Comparison of ENCODE assay signal across 14 cellular contexts in genomic region chr4:75229783-75230570, GRCh38.
DNase-seq lines count a peak whose midpoint lies in the region; ATAC-seq lines count a peak whose summit lies in the region.
"Had no signal": no experiment of that assay in that cellular context is flagged by ENCODE, and none has a peak within 500 bp of the region (broad histone marks: within the 10 kb centered on the region; RNA-seq: fewer than 3 reads in every experiment).

No MANE protein-coding gene starts in this region.

- POLR2A ChIA-PET in activated CD4-positive, alpha-beta memory T cell treated with anti-CD3 and anti-CD28 coated beads for 36 hours (lab: Charles Lee), result no interaction called here

- H3K79me1 ChIP-seq in mesenchymal stem cell (replicated peaks; ENCODE audit: low read length, poor library complexity, severe bottlenecking), result no peaks in the 10 kb centered on the region

- H3K4ac ChIP-seq in mesenchymal stem cell (ENCODE audit: low read depth in 1 of 2, low read length in 2 of 2), result no peak overlapping the region

- no peak overlapping the region for H2BK5ac ChIP-seq in mesenchymal stem cell (ENCODE audit: low read depth, low read length, poor library complexity, severe bottlenecking)

- H2BK12ac ChIP-seq in mesenchymal stem cell (ENCODE audit: low read length in 2 of 2), result peak overlapping the region in 1 of 2 experiments; percentile 31

- H3K18ac ChIP-seq in mesenchymal stem cell (ENCODE audit: low read depth in 1 of 2, low read length in 2 of 2), result no peak overlapping the region

- no peak overlapping the region for H3K23ac ChIP-seq in mesenchymal stem cell (ENCODE audit: low read length in 2 of 2)

- peaks cover 0 to 3% of the 10 kb centered on the region in 2 experiments for H3K27me3 ChIP-seq in mesenchymal stem cell (ENCODE audit: control insufficient read depth in 1 of 2, insufficient read depth in 1 of 2, low read length in 2 of 2)

- no peak overlapping the region for H2BK120ac ChIP-seq in mesenchymal stem cell (ENCODE audit: low read depth, low read length)

- no peak overlapping the region for H3K4me2 ChIP-seq in mesenchymal stem cell (ENCODE audit: low read length, poor library complexity, severe bottlenecking)

- ATAC-seq in GM18868 (IDR thresholded peaks at IDR 0.05; ENCODE audit: unreplicated experiment) (peak; percentile 90), GM21723 (IDR thresholded peaks at IDR 0.05; ENCODE audit: unreplicated experiment) (peak; percentile 68), HG03196 (IDR thresholded peaks at IDR 0.05; ENCODE audit: unreplicated experiment) (peak; percentile 76), HG02840 (IDR thresholded peaks at IDR 0.05; ENCODE audit: low FRiP score, unreplicated experiment) (no peak)
- ATAC-seq: naive thymus-derived CD4-positive, alpha-beta T cell had no signal

- H3K4me1 Mint-ChIP-seq in activated CD4-positive, alpha-beta memory T cell treated with anti-CD3 and anti-CD28 coated beads for 36 hours (ENCODE audit: low read depth), result no peaks in the 10 kb centered on the region
- H3K4me1 Mint-ChIP-seq: naive thymus-derived CD4-positive, alpha-beta T cell had no signal

- H2BK15ac ChIP-seq in mesenchymal stem cell (ENCODE audit: low read depth, poor library complexity, severe bottlenecking), result no peak overlapping the region

- no peaks in the 10 kb centered on the region for H3K9me3 Mint-ChIP-seq in activated CD4-positive, alpha-beta memory T cell treated with anti-CD3 and anti-CD28 coated beads for 36 hours
- H3K9me3 Mint-ChIP-seq: activated naive CD4-positive, alpha-beta T cell treated with anti-CD3 and anti-CD28 coated beads for 36 hours had no signal

- no peak overlapping the region for H3K9ac ChIP-seq in mesenchymal stem cell (ENCODE audit: low read length)

- H3K4me3 Mint-ChIP-seq in activated CD4-positive, alpha-beta memory T cell treated with anti-CD3 and anti-CD28 coated beads for 36 hours, result no peak overlapping the region
- H3K4me3 Mint-ChIP-seq: activated naive CD4-positive, alpha-beta T cell treated with anti-CD3 and anti-CD28 coated beads for 36 hours; naive thymus-derived CD4-positive, alpha-beta T cell had no signal

- H3K36me3 Mint-ChIP-seq in activated CD4-positive, alpha-beta memory T cell treated with anti-CD3 and anti-CD28 coated beads for 36 hours, result no peaks in the 10 kb centered on the region
- H3K36me3 Mint-ChIP-seq: naive thymus-derived CD4-positive, alpha-beta T cell had no signal

- H4K8ac ChIP-seq in mesenchymal stem cell (ENCODE audit: low read length), result no peak overlapping the region

- CTCF ChIA-PET in activated CD4-positive, alpha-beta memory T cell treated with anti-CD3 and anti-CD28 coated beads for 36 hours (lab: Charles Lee), result no interaction called here

- WGBS in mesenchymal stem cell, result 0% methylated on average over 1 of the region's 3 CpGs

- no peak overlapping the region for H2AFZ ChIP-seq in mesenchymal stem cell (ENCODE audit: low read depth, low read length)

- peak; percentile 87 for DNase-seq in mesenchymal stem cell
- DNase-seq in activated CD4-positive, alpha-beta memory T cell treated with anti-CD3 and anti-CD28 coated beads for 36 hours, result no peak
- DNase-seq in SK-N-DZ (ENCODE audit: low spot score), result no peak
- no peak for DNase-seq in NCI-H1092 treated with DMSO at 0.1 percent for 48 hours (lab: John Stamatoyannopoulos, UW)
- DNase-seq: activated CD4-positive, alpha-beta T cell treated with anti-CD3 and anti-CD28 coated beads for 4 hours; activated naive CD4-positive, alpha-beta T cell treated with anti-CD3 and anti-CD28 coated beads for 36 hours; cerebellar nuclear complex; naive thymus-derived CD4-positive, alpha-beta T cell; NCI-H1417 had no signal

- no peaks in the 10 kb centered on the region for H3K4me1 ChIP-seq in mesenchymal stem cell (ENCODE audit: control insufficient read depth, insufficient read depth, low read depth, low read length)

- no peak overlapping the region for H3K27ac Mint-ChIP-seq in activated CD4-positive, alpha-beta memory T cell treated with anti-CD3 and anti-CD28 coated beads for 36 hours
- H3K27ac Mint-ChIP-seq: activated naive CD4-positive, alpha-beta T cell treated with anti-CD3 and anti-CD28 coated beads for 36 hours; naive thymus-derived CD4-positive, alpha-beta T cell had no signal

- H2AK5ac ChIP-seq in mesenchymal stem cell (ENCODE audit: low read length, severe bottlenecking), result no peak overlapping the region

- no peaks in the 10 kb centered on the region for H3K9me3 ChIP-seq in mesenchymal stem cell (ENCODE audit: control insufficient read depth, low read length)

- intact Hi-C loops in activated CD4-positive, alpha-beta memory T cell treated with anti-CD3 and anti-CD28 coated beads for 36 hours (cut with micrococcal nuclease), result no loop called here

- H3K36me3 ChIP-seq in mesenchymal stem cell (ENCODE audit: control insufficient read depth in 1 of 2, insufficient read depth in 2 of 2, low read depth in 1 of 2, low read length in 2 of 2), result no peaks in the 10 kb centered on the region

- no peaks in the 10 kb centered on the region for H3K27me3 Mint-ChIP-seq in activated CD4-positive, alpha-beta memory T cell treated with anti-CD3 and anti-CD28 coated beads for 36 hours

- no peak overlapping the region for H3K4me3 ChIP-seq in mesenchymal stem cell (ENCODE audit: insufficient read depth in 1 of 2, low read depth in 1 of 2, low read length in 2 of 2)
- H3K4me3 ChIP-seq: skin epidermis had no signal

- no peak overlapping the region for H3K27ac ChIP-seq in mesenchymal stem cell (ENCODE audit: low read length, poor library complexity, severe bottlenecking)
- H3K27ac ChIP-seq: skin epidermis had no signal

- H4K91ac ChIP-seq in mesenchymal stem cell (ENCODE audit: low read length), result no peak overlapping the region

- H3K14ac ChIP-seq in mesenchymal stem cell (ENCODE audit: low read length in 2 of 2), result no peak overlapping the region
